Comparison of ENCODE assay signal across 17 cellular contexts in the genomic region with DNA sequence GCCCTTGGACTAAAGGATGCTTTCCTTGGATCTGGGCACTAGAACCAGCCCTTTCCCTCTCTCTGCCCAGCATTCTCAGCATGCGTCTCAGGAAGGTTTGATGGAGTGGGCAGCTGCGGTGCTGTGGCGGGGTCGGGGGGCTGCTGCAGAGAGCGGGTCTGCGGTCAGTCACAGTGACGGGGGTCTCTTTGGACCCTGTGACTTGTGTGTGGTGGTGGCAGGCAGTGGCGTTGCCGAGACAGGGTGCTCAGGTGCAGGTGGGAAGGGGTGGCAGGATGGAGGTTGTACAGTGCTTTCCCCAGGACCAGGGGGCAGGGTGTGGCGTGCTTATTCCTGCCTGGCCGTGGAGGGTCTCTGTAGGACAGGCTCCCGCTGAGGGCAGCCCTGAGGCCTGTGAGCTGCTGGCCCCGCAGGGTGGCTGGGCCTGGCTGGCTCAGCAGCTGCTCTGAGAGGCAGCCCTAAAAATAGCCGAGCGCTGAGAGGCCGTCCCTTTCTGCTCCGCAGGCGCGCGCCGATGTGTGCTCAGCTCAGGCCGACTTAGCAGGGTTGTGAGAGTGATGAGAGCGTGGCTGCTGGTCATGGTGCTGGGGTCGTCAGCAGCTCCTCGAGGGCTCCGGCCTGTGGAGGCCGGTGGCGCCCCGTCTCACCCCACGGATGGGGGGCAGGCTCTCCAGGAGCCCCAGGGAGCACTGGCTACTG. TPM values are rescaled to one million over a fixed set of nuclear protein-coding genes. Genes with fewer than 3 reads are reported as not detected.
A peak's percentile ranks its signal among the peaks of the same experiment; 100 is the strongest.
DNase-seq lines count a peak whose midpoint lies in the region; ATAC-seq and TF ChIP-seq lines count a peak whose summit lies in the region.
"Had no signal": no experiment of that assay in that cellular context is flagged by ENCODE, and none has a peak within 500 bp of the region (broad histone marks: within the 10 kb centered on the region; RNA-seq: fewer than 3 reads in every experiment).

No MANE protein-coding gene starts in this region.

- no peak overlapping the region for H2AFZ ChIP-seq in SK-N-SH (ENCODE audit: low read depth)

- peaks cover 68% of the 10 kb centered on the region for H3K79me2 ChIP-seq in SK-N-SH (ENCODE audit: insufficient read depth)

- H3K4me2 ChIP-seq in SK-N-SH: no peak overlapping the region

- no peak for TF ChIP-seq EP300 in SK-N-SH (IDR thresholded peaks at IDR 0.05; ENCODE audit: borderline replicate concordance in 1 of 2, low read depth in 1 of 2, low read length in 1 of 2)

- no peaks in the 10 kb centered on the region for H3F3A ChIP-seq in SK-N-SH (replicated peaks; ENCODE audit: insufficient read depth)

- H3K27ac Mint-ChIP-seq in chondrocyte (ENCODE audit: unreplicated experiment): peak overlapping the region; percentile 36
- peak overlapping the region in 1 of 2 donors; percentile 49 for H3K27ac Mint-ChIP-seq in effector memory CD8-positive, alpha-beta T cell
- H3K27ac Mint-ChIP-seq: activated T-helper 17 cell treated with anti-CD3 and anti-CD28 coated beads, Interleukin-2, amount 50 U/mL, for 72 hours had no signal

- H3K9me3 ChIP-seq in SK-N-SH: no peaks in the 10 kb centered on the region
- no peaks in the 10 kb centered on the region for H3K9me3 ChIP-seq in iPS-15b (ENCODE audit: control insufficient read depth, insufficient read depth, low read length)
- H3K9me3 ChIP-seq: ascending aorta, tibial artery had no signal

- DNase-seq in SK-N-SH: peak; percentile 28
- no peak for DNase-seq in chondrocyte (ENCODE audit: low spot score)
- peak in 16 of 49 donors; percentile 25 to 75 (median 50) for DNase-seq in substantia nigra (lab: John Stamatoyannopoulos, UW)
- DNase-seq in stimulated activated naive CD4-positive, alpha-beta T cell treated with Interleukin-2 at 50 U/mL for 16 hours (lab: John Stamatoyannopoulos, UW): no peak
- DNase-seq in effector memory CD8-positive, alpha-beta T cell: no peak
- DNase-seq: activated CD4-positive, alpha-beta T cell treated with anti-CD3 and anti-CD28 coated beads, Interleukin-2, amount 50 U/mL, for 1 hour; MM.1S; T-helper 9 cell had no signal

- no peaks in the 10 kb centered on the region for H3K27me3 Mint-ChIP-seq in chondrocyte (ENCODE audit: low read depth)
- no peaks in the 10 kb centered on the region for H3K27me3 Mint-ChIP-seq in effector memory CD8-positive, alpha-beta T cell
- H3K27me3 Mint-ChIP-seq: activated T-helper 17 cell treated with anti-CD3 and anti-CD28 coated beads, Interleukin-2, amount 50 U/mL, for 72 hours; naive thymus-derived CD8-positive, alpha-beta T cell had no signal

- TF ChIP-seq RAD21 in SK-N-SH (IDR thresholded peaks at IDR 0.05; ENCODE audit: low read length): no peak

- no peaks in the 10 kb centered on the region for H3K36me3 ChIP-seq in SK-N-SH (replicated peaks in 1 of 2; ENCODE audit: control insufficient read depth in 1 of 2, insufficient read depth in 2 of 2, low read length in 1 of 2)
- no peaks in the 10 kb centered on the region for H3K36me3 ChIP-seq in iPS-15b (ENCODE audit: control insufficient read depth, insufficient read depth, low read length)
- H3K36me3 ChIP-seq: ascending aorta, tibial artery had no signal

- H3K4me3 ChIP-seq in SK-N-SH (ENCODE audit: low read depth in 2 of 2, low read length in 1 of 2) (no peak overlapping the region), iPS-15b (ENCODE audit: low read depth, low read length) (no peak overlapping the region)
- H3K4me3 ChIP-seq: skin epidermis, tibial artery had no signal

- H3K9me2 ChIP-seq in SK-N-SH: no peaks in the 10 kb centered on the region

- H3K9me3 Mint-ChIP-seq in chondrocyte (ENCODE audit: low read depth): no peaks in the 10 kb centered on the region
- H3K9me3 Mint-ChIP-seq in effector memory CD8-positive, alpha-beta T cell: no peaks in the 10 kb centered on the region
- H3K9me3 Mint-ChIP-seq: activated T-helper 17 cell treated with anti-CD3 and anti-CD28 coated beads, Interleukin-2, amount 50 U/mL, for 72 hours; naive thymus-derived CD8-positive, alpha-beta T cell had no signal

- POLR2A ChIA-PET in SK-N-SH (lab: Yijun Ruan, JAX): interaction anchor here (1.3 kb wide), 1 partner anchor 10 kb away, joined by 4 read pairs; no protein-coding TSS in a partner anchor

- no peak for ATAC-seq in SK-N-SH treated with all-trans-retinoic acid at 6 μM for 48 hours
- ATAC-seq in effector memory CD8-positive, alpha-beta T cell (replicated peaks): no peak
- no peak for ATAC-seq in GM21723 (IDR thresholded peaks at IDR 0.05; ENCODE audit: unreplicated experiment)
- ATAC-seq: activated T-helper 17 cell treated with anti-CD3 and anti-CD28 coated beads, Interleukin-2, amount 50 U/mL, for 72 hours; naive thymus-derived CD8-positive, alpha-beta T cell; Panc1 had no signal

- peaks cover 58% of the 10 kb centered on the region for H4K20me1 ChIP-seq in SK-N-SH (ENCODE audit: insufficient read depth)

- CTCF ChIA-PET in SK-N-SH (lab: Yijun Ruan, JAX): interaction anchor here (1.5 kb wide), 1 partner anchor 19 kb away, joined by 5 read pairs; no protein-coding TSS in a partner anchor

- H3K4me3 Mint-ChIP-seq in chondrocyte (ENCODE audit: unreplicated experiment): no peak overlapping the region
- no peak overlapping the region for H3K4me3 Mint-ChIP-seq in effector memory CD8-positive, alpha-beta T cell
- H3K4me3 Mint-ChIP-seq: activated T-helper 17 cell treated with anti-CD3 and anti-CD28 coated beads, Interleukin-2, amount 50 U/mL, for 72 hours; naive thymus-derived CD8-positive, alpha-beta T cell had no signal

- H3K4me1 Mint-ChIP-seq in chondrocyte (ENCODE audit: low read depth): peaks cover 30% of the 10 kb centered on the region
- peaks cover 18 to 24% of the 10 kb centered on the region in 2 donors for H3K4me1 Mint-ChIP-seq in effector memory CD8-positive, alpha-beta T cell (ENCODE audit: low read depth in 2 of 2)

- H3K4me1 ChIP-seq in SK-N-SH (ENCODE audit: control insufficient read depth in 1 of 2, insufficient read depth in 2 of 2, low read depth in 1 of 2, low read length in 1 of 2) (peaks cover 0 to 42% of the 10 kb centered on the region in 2 experiments; a peak in 1 of 4 replicates), iPS-15b (ENCODE audit: control insufficient read depth, insufficient read depth, low read length) (peaks cover 16% of the 10 kb centered on the region)

- no peaks in the 10 kb centered on the region for H3K27me3 ChIP-seq in SK-N-SH (ENCODE audit: insufficient read depth)
- no peaks in the 10 kb centered on the region for H3K27me3 ChIP-seq in iPS-15b (ENCODE audit: control insufficient read depth, insufficient read depth, low read length)
- H3K27me3 ChIP-seq: ascending aorta, tibial artery had no signal

- H3K27ac ChIP-seq in SK-N-SH (ENCODE audit: low read depth in 2 of 2, low read length in 1 of 2) (no peak overlapping the region; a peak in 1 of 4 replicates), substantia nigra (ENCODE audit: low read depth, low read length, poor library complexity, severe bottlenecking) (peak overlapping the region; percentile 70)
- H3K27ac ChIP-seq: ascending aorta, tibial artery had no signal

- TF ChIP-seq CTCF in SK-N-SH (IDR thresholded peaks at IDR 0.05) (no peak), chondrocyte (IDR thresholded peaks at IDR 0.05) (no peak)

- peaks cover 4% of the 10 kb centered on the region for H3K36me3 Mint-ChIP-seq in chondrocyte (ENCODE audit: low read depth)
- H3K36me3 Mint-ChIP-seq in effector memory CD8-positive, alpha-beta T cell (ENCODE audit: insufficient read depth): peaks cover 9% of the 10 kb centered on the region

- no peak overlapping the region for H3K9ac ChIP-seq in SK-N-SH
- H3K9ac ChIP-seq in iPS-15b (ENCODE audit: low read depth, low read length): peak overlapping the region; percentile 54

- WGBS in SK-N-SH (ENCODE audit: low lambda C conversion rate): 96% methylated on average over 15 of the region's 30 CpGs

TF ChIP-seq in SK-N-SH, 30 proteins besides CTCF, POLR2A, EP300 and RAD21 (continues in another document):
- TF ChIP-seq FOXM1 (IDR thresholded peaks at IDR 0.05; ENCODE audit: low read depth) (no peak), NRF1 (IDR thresholded peaks at IDR 0.05; ENCODE audit: low read depth, low read length) (no peak), IRF3 (IDR thresholded peaks at IDR 0.05; ENCODE audit: low read depth, low read length) (no peak), POLR2AphosphoS5 (IDR thresholded peaks at IDR 0.05; ENCODE audit: low read depth, low read length) (no peak)

TF ChIP-seq in SK-N-SH treated with all-trans-retinoic acid at 6 μM for 48 hours, 23 proteins besides CTCF, POLR2A, EP300 and RAD21:
- no peak for TF ChIP-seq ESRRG (CRISPR knock-in tag; IDR thresholded peaks at IDR 0.05)
- no peak for TF ChIP-seq ZNF8 (CRISPR knock-in tag; IDR thresholded peaks at IDR 0.05)
- TF ChIP-seq ARNTL (CRISPR knock-in tag; IDR thresholded peaks at IDR 0.05; ENCODE audit: borderline replicate concordance, low read depth): no peak

RNA-seq across cellular contexts. Expression of gene PACS2, which starts 9.7 kb away (rescaled TPM):
- 27.4 and 42.7 TPM in 2 replicates for polyA plus RNA-seq in SK-N-SH (2012; rRNA removed)
- polyA plus RNA-seq in SK-N-SH (2012; cell fraction: cytosol; rRNA removed): 17.6 and 26.9 TPM in 2 replicates
- polyA plus RNA-seq in SK-N-SH (2012; cell fraction: nucleus; rRNA removed): 174 and 202 TPM in 2 replicates
- 82.6 to 89.5 TPM (median 87.1 TPM) in 3 replicates for total RNA-seq in chondrocyte

RNA-seq across cellular contexts. Expression of gene BRF1, which starts 23.4 kb away (rescaled TPM):
- polyA plus RNA-seq in SK-N-SH (2012; rRNA removed): 10.2 and 15.7 TPM in 2 replicates
- 6.7 and 10.4 TPM in 2 replicates for polyA plus RNA-seq in SK-N-SH (2012; cell fraction: cytosol; rRNA removed)
- polyA plus RNA-seq in SK-N-SH (2012; cell fraction: nucleus; rRNA removed): 48.8 and 58.4 TPM in 2 replicates
- total RNA-seq in chondrocyte: 26.1 to 31.0 TPM (median 26.2 TPM) in 3 replicates
